8 cellular contexts compared by ENCODE assay signal in the genomic region with DNA sequence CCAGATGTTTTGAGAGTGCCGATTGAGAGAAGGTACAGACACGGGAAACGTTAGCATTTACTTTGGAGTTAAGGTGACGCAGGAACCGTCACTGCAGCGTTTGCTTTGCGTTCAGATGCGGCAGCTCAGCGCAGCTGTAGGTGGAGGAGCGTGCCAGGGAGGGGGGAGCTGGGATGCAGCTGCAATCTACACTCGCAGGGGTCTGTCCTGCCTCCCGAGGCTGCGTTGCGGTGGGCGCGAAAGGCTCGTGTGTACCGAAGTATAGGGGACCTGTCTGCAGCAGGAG. TPM values are rescaled to one million over a fixed set of nuclear protein-coding genes. Genes with fewer than 3 reads are reported as not detected.
A peak's percentile ranks its signal among the peaks of the same experiment; 100 is the strongest.
DNase-seq lines count a peak whose midpoint lies in the region; ATAC-seq and TF ChIP-seq lines count a peak whose summit lies in the region.

No MANE protein-coding gene starts in this region.

- no peak for TF ChIP-seq CTCF in BJ (IDR thresholded peaks at IDR 0.05; ENCODE audit: insufficient read depth, low read depth, low read length)
- TF ChIP-seq CTCF in right atrium auricular region (IDR thresholded peaks at IDR 0.05), result no peak
- TF ChIP-seq CTCF in sigmoid colon (IDR thresholded peaks at IDR 0.05), result no peak

- peaks cover 25% of the 10 kb centered on the region for H3K4me1 Mint-ChIP-seq in activated naive CD8-positive, alpha-beta T cell treated with anti-CD3 and anti-CD28 coated beads for 36 hours

- H3K4me3 Mint-ChIP-seq in activated naive CD8-positive, alpha-beta T cell treated with anti-CD3 and anti-CD28 coated beads for 36 hours, result peak overlapping the region; percentile 86

- no peak for TF ChIP-seq POLR2A in sigmoid colon (IDR thresholded peaks at IDR 0.05)

- peak overlapping the region; percentile 85 for H3K27ac Mint-ChIP-seq in activated naive CD8-positive, alpha-beta T cell treated with anti-CD3 and anti-CD28 coated beads for 36 hours

- DNase-seq in BJ (ENCODE audit: low read depth) (no peak), NCI-H82 (lab: John Stamatoyannopoulos, UW) (peak; percentile 90), right atrium auricular region (ENCODE audit: low spot score) (peak; percentile 60), sigmoid colon (no peak), KG1 (lab: John Stamatoyannopoulos, UW) (no peak)
- peak; percentile 66 for DNase-seq in activated naive CD8-positive, alpha-beta T cell treated with anti-CD3 and anti-CD28 coated beads for 36 hours

- H3K27ac ChIP-seq in right atrium auricular region (peak overlapping the region; percentile 94 to 97), sigmoid colon (peak overlapping the region; percentile 89 to 98 (median 95))

- intact Hi-C loops in sigmoid colon (cut with DNase I), result loop anchor here (1.0 to 5.0 kb wide), 2 partner anchors 12 to 98 kb away; no protein-coding TSS in a partner anchor

- H3K4me1 ChIP-seq in right atrium auricular region (peaks cover 0 to 49% of the 10 kb centered on the region in 2 donors), sigmoid colon (peaks cover 0 to 33% (median 23%) of the 10 kb centered on the region in 4 donors)

- H3K27me3 ChIP-seq in BJ (ENCODE audit: control insufficient read depth, insufficient read depth, low read length) (no peaks in the 10 kb centered on the region), right atrium auricular region (no peaks in the 10 kb centered on the region), sigmoid colon (no peaks in the 10 kb centered on the region)

- H3K36me3 Mint-ChIP-seq in activated naive CD8-positive, alpha-beta T cell treated with anti-CD3 and anti-CD28 coated beads for 36 hours, result no peaks in the 10 kb centered on the region

- WGBS in sigmoid colon, 2 donors, result 0% methylated on average over 18 of the region's 18 CpGs

- peak overlapping the region; percentile 85 for H3K4me3 ChIP-seq in BJ (ENCODE audit: low read depth, low read length)
- peak overlapping the region; percentile 63 to 93 for H3K4me3 ChIP-seq in right atrium auricular region
- peak overlapping the region; percentile 56 to 85 (median 77) for H3K4me3 ChIP-seq in sigmoid colon

- H3K36me3 ChIP-seq in BJ (ENCODE audit: control insufficient read depth, insufficient read depth, low read length) (no peaks in the 10 kb centered on the region), right atrium auricular region (no peaks in the 10 kb centered on the region), sigmoid colon (no peaks in the 10 kb centered on the region)

- POLR2A ChIA-PET in BJ (lab: Charles Lee), result interaction anchor here (0.6 kb wide), 1 partner anchor 195 kb away, joined by 5 read pairs; no protein-coding TSS in a partner anchor

- no peaks in the 10 kb centered on the region for H3K9me3 Mint-ChIP-seq in activated naive CD8-positive, alpha-beta T cell treated with anti-CD3 and anti-CD28 coated beads for 36 hours

- H3K27me3 Mint-ChIP-seq in activated naive CD8-positive, alpha-beta T cell treated with anti-CD3 and anti-CD28 coated beads for 36 hours, result no peaks in the 10 kb centered on the region

- ATAC-seq in GM18907 (IDR thresholded peaks at IDR 0.05; ENCODE audit: unreplicated experiment) (peak; percentile 44), HG03103 (IDR thresholded peaks at IDR 0.05; ENCODE audit: low read depth, unreplicated experiment) (peak; percentile 31)

- TF ChIP-seq EP300 in sigmoid colon (IDR thresholded peaks at IDR 0.05), result peak in 1 of 4 donors; percentile 9

- H3K9me3 ChIP-seq in right atrium auricular region (no peaks in the 10 kb centered on the region), sigmoid colon (no peaks in the 10 kb centered on the region)

- CTCF ChIA-PET in BJ (lab: Yijun Ruan, JAX), result interaction anchor here (0.8 to 1.3 kb wide), 4 partner anchors 33 to 150 kb away, joined by 3 read pairs; a partner anchor contains a TSS

RNA-seq across cellular contexts. Expression of a gene that starts 0.4 kb away (rescaled TPM):
- polyA plus RNA-seq in BJ (2011; rRNA removed), result 37.2 and 61.6 TPM in 2 replicates
- polyA minus RNA-seq in BJ (2011; rRNA and poly(A)+ RNA removed), result 11.7 and 11.8 TPM in 2 replicates
- total RNA-seq in activated naive CD8-positive, alpha-beta T cell treated with anti-CD3 and anti-CD28 coated beads for 36 hours, result 10 to 100 TPM; 23.2 to 25.0 TPM
- 10 to 100 TPM; 39.9 to 61.8 TPM for total RNA-seq in right atrium auricular region
- 10 to 100 TPM; 46.4 to 63.9 (median 51.8) TPM for total RNA-seq in sigmoid colon
- 10 to 100 TPM; 11.4 to 15.7 (median 13.2) TPM for polyA plus RNA-seq in sigmoid colon

RNA-seq across cellular contexts. Expression of a gene that starts 12.6 kb away (rescaled TPM):
- polyA plus RNA-seq in BJ (2011; rRNA removed) (8.6 and 15.3 TPM in 2 replicates), sigmoid colon (10 to 100 TPM in 1 of 3 donors, 1 to 10 TPM in 2; 2.4 to 20.4 (median 5.5) TPM)
- polyA minus RNA-seq in BJ (2011; rRNA and poly(A)+ RNA removed), result 16.4 and 19.1 TPM in 2 replicates
- 10 to 100 TPM; 23.7 to 24.7 TPM for total RNA-seq in activated naive CD8-positive, alpha-beta T cell treated with anti-CD3 and anti-CD28 coated beads for 36 hours
- total RNA-seq in right atrium auricular region (10 to 100 TPM; 32.3 to 32.7 TPM), sigmoid colon (10 to 100 TPM; 35.2 to 41.8 (median 36.6) TPM)

RNA-seq across cellular contexts. Expression of a gene that starts 41.8 kb away (rescaled TPM):
- polyA plus RNA-seq in BJ (2011; rRNA removed) (109 and 155 TPM in 2 replicates), sigmoid colon (10 to 100 TPM in 1 of 3 donors, 1 to 10 TPM in 2; 4.8 to 15.7 (median 5.5) TPM)
- 60.8 and 82.3 TPM in 2 replicates for polyA minus RNA-seq in BJ (2011; rRNA and poly(A)+ RNA removed)
- 10 to 100 TPM; 33.6 to 34.4 TPM for total RNA-seq in activated naive CD8-positive, alpha-beta T cell treated with anti-CD3 and anti-CD28 coated beads for 36 hours
- total RNA-seq in right atrium auricular region (10 to 100 TPM; 22.2 to 23.4 TPM), sigmoid colon (100 to 1,000 TPM in 1 of 4 donors, 10 to 100 TPM in 3; 44.7 to 154 (median 49.4) TPM)

Comparison
In these comparisons a context has a peak if more than half of its experiments do, and no peak if none do; other contexts are left out.
1. DNase-seq: peak in NCI-H82 (single experiment), activated naive CD8-positive, alpha-beta T cell treated with anti-CD3 and anti-CD28 coated beads for 36 hours (single experiment) and right atrium auricular region (single experiment); none in BJ (single experiment), sigmoid colon (single experiment) and KG1 (single experiment).
2. Peak in every context shown above with its lines, with median percentiles within 50 percentile points of each other: H3K4me3 ChIP-seq.